Comparison of ENCODE assay signal across 11 cellular contexts in the genomic region with DNA sequence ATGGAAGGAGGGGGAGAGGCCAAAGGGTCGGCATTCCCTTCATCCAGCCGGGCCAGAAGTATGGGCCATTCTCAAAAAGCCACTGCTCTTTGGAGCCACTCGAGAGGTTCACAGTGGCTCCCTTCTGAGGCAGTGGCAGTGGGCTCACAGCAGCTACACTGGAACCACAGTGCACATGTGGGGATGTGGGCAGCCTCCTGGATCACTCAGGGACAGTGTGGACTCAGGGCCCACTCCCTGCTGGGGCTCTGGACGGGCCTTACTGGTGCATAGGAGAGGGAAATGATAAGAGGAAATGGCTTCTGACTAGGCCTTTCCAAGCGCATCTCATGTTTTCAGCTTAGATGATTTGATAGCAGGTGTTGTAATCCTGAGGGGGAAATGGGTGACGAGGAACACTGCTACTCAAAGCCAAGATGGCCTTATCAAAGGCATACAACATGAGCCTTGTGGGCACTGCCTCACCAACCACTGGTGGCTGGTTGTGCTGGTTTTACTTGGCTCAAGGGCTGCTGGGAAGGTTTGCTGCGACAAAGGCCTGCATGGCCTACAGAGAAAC. TPM values are rescaled to one million over a fixed set of nuclear protein-coding genes. Genes with fewer than 3 reads are reported as not detected.
DNase-seq lines count a peak whose midpoint lies in the region; ATAC-seq, FAIRE-seq and TF ChIP-seq lines count a peak whose summit lies in the region.
"Had no signal": no experiment of that assay in that cellular context is flagged by ENCODE, and none has a peak within 500 bp of the region (broad histone marks: within the 10 kb centered on the region; RNA-seq: fewer than 3 reads in every experiment).

No MANE protein-coding gene starts in this region.

- H3K36me3 ChIP-seq in keratinocyte (ENCODE audit: control insufficient read depth in 2 of 2, extremely low read depth in 1 of 2, insufficient read depth in 2 of 2, low read length in 2 of 2) = peaks cover 0 to 6% of the 10 kb centered on the region in 2 experiments

- POLR2A ChIA-PET in activated CD4-positive, alpha-beta T cell treated with anti-CD3 and anti-CD28 coated beads for 36 hours (lab: Charles Lee) = no interaction called here
- POLR2A ChIA-PET in T-cell (lab: Charles Lee) = interaction anchor here in 1 of 2 donors (0.6 kb wide), 1 partner anchor 30 kb away, joined by 6 read pairs; no protein-coding TSS in a partner anchor

- no peaks in the 10 kb centered on the region for H4K20me1 ChIP-seq in keratinocyte (ENCODE audit: control insufficient read depth, extremely low read depth, insufficient read depth, low read length)

- dilution Hi-C loops in keratinocyte (cut with MboI; ENCODE audit: extremely low pct_ligation_motif_present, low sequenced_read_pairs) = no loop called here

- no peak overlapping the region for H3K4me3 Mint-ChIP-seq in activated CD4-positive, alpha-beta T cell treated with anti-CD3 and anti-CD28 coated beads for 36 hours
- peak overlapping the region; percentile 74 to 77 (median 76) for H3K4me3 Mint-ChIP-seq in T-cell
- H3K4me3 Mint-ChIP-seq: neural progenitor cell had no signal

- peak overlapping the region; percentile 62 for H3K27ac Mint-ChIP-seq in activated CD4-positive, alpha-beta T cell treated with anti-CD3 and anti-CD28 coated beads for 36 hours
- H3K27ac Mint-ChIP-seq in T-cell = peak overlapping the region; percentile 92
- H3K27ac Mint-ChIP-seq: neural progenitor cell had no signal

- no peak for DNase-seq in activated CD4-positive, alpha-beta T cell treated with anti-CD3 and anti-CD28 coated beads for 36 hours
- no peak for DNase-seq in activated CD4-positive, alpha-beta T cell treated with anti-CD3 and anti-CD28 coated beads for 4 hours
- no peak for DNase-seq in T-cell
- DNase-seq in keratinocyte (ENCODE audit: low read depth, low spot score) = no peak
- no peak for DNase-seq in substantia nigra (lab: John Stamatoyannopoulos, UW)
- DNase-seq in D341Med (ENCODE audit: low spot score) = no peak
- no peak for DNase-seq in T1000 (lab: John Stamatoyannopoulos, UW)
- no peak for DNase-seq in urothelium cell line (ENCODE audit: low spot score)

- H2AFZ ChIP-seq in keratinocyte (ENCODE audit: control insufficient read depth, low read length) = no peak overlapping the region
- H2AFZ ChIP-seq: neural progenitor cell had no signal

- CTCF ChIA-PET in activated CD4-positive, alpha-beta T cell treated with anti-CD3 and anti-CD28 coated beads for 36 hours (lab: Charles Lee) = interaction anchor here (0.9 to 1.6 kb wide), 2 partner anchors 10 to 152 kb away, joined by 3 to 5 read pairs; no protein-coding TSS in a partner anchor
- CTCF ChIA-PET in T-cell (lab: Charles Lee) = interaction anchor here in 1 of 2 donors (0.7 to 1.1 kb wide), 3 partner anchors 50 to 78 kb away, joined by 3 to 6 read pairs (median 4); no protein-coding TSS in a partner anchor

- no peaks in the 10 kb centered on the region for H3K9me3 ChIP-seq in keratinocyte (ENCODE audit: control insufficient read depth, low read depth, low read length)

- FAIRE-seq in keratinocyte (lab: Jason Lieb, UNC) = no peak
- no peak for FAIRE-seq in urothelium cell line (lab: Jason Lieb, UNC)
- FAIRE-seq: GM18507 had no signal

- H3K4me3 ChIP-seq in keratinocyte (ENCODE audit: control insufficient read depth in 2 of 3, extremely low read depth in 1 of 3, insufficient read depth in 2 of 3, low read depth in 1 of 3, low read length in 3 of 3) = peak overlapping the region in 1 of 3 experiments; percentile 72
- H3K4me3 ChIP-seq: neural progenitor cell had no signal

- peak; percentile 34 for ATAC-seq in activated CD4-positive, alpha-beta T cell treated with anti-CD3 and anti-CD28 coated beads for 36 hours
- ATAC-seq in T-cell (replicated peaks in 1 of 4) = peak in 2 of 4 experiments; percentile 16 to 29

- H3K9me3 Mint-ChIP-seq in activated CD4-positive, alpha-beta T cell treated with anti-CD3 and anti-CD28 coated beads for 36 hours (ENCODE audit: low read depth) = no peaks in the 10 kb centered on the region
- peaks cover 0 to 7% (median 2%) of the 10 kb centered on the region in 3 donors for H3K9me3 Mint-ChIP-seq in T-cell
- H3K9me3 Mint-ChIP-seq: neural progenitor cell had no signal

- H3K27me3 ChIP-seq in keratinocyte (ENCODE audit: control insufficient read depth, extremely low read depth, insufficient read depth, low read length) = no peaks in the 10 kb centered on the region
- H3K27me3 ChIP-seq: neural progenitor cell had no signal

- H3K9me1 ChIP-seq in keratinocyte (ENCODE audit: control insufficient read depth, extremely low read depth, insufficient read depth, low read length) = no peaks in the 10 kb centered on the region

- H3K9ac ChIP-seq in keratinocyte (ENCODE audit: control insufficient read depth, extremely low read depth, insufficient read depth, low read length) = no peak overlapping the region
- H3K9ac ChIP-seq: KMS-11, neural progenitor cell had no signal

- no peaks in the 10 kb centered on the region for H3K27me3 Mint-ChIP-seq in activated CD4-positive, alpha-beta T cell treated with anti-CD3 and anti-CD28 coated beads for 36 hours
- no peaks in the 10 kb centered on the region for H3K27me3 Mint-ChIP-seq in T-cell

- peaks cover 20% of the 10 kb centered on the region for H3K4me1 Mint-ChIP-seq in activated CD4-positive, alpha-beta T cell treated with anti-CD3 and anti-CD28 coated beads for 36 hours
- H3K4me1 Mint-ChIP-seq in T-cell = peaks cover 36 to 38% (median 38%) of the 10 kb centered on the region in 3 donors

- intact Hi-C loops in activated CD4-positive, alpha-beta T cell treated with anti-CD3 and anti-CD28 coated beads for 36 hours (cut with DNase I, micrococcal nuclease) = no loop called here

- no peak overlapping the region for H3K27ac ChIP-seq in keratinocyte (ENCODE audit: control insufficient read depth, insufficient read depth, low read length)
- peak overlapping the region; percentile 1 for H3K27ac ChIP-seq in substantia nigra (ENCODE audit: low read depth, low read length, poor library complexity, severe bottlenecking)
- H3K27ac ChIP-seq: KMS-11, neural progenitor cell had no signal

- TF ChIP-seq CTCF in keratinocyte (optimal IDR thresholded peaks at IDR 0.05 in 1 of 3, IDR thresholded peaks at IDR 0.05 in 1 of 3, conservative IDR thresholded peaks at IDR 0.05 in 1 of 3; ENCODE audit: extremely low read depth in 1 of 3, insufficient read depth in 2 of 3, low read length in 3 of 3) = no peak

- peaks cover 6% of the 10 kb centered on the region for H3K4me1 ChIP-seq in keratinocyte (ENCODE audit: control insufficient read depth, extremely low read depth, insufficient read depth, low read length)

- H3K79me2 ChIP-seq in keratinocyte (ENCODE audit: control insufficient read depth, insufficient read depth, low read length) = no peaks in the 10 kb centered on the region

- H3K36me3 Mint-ChIP-seq in activated CD4-positive, alpha-beta T cell treated with anti-CD3 and anti-CD28 coated beads for 36 hours (ENCODE audit: low read depth) = peaks cover 5% of the 10 kb centered on the region
- peaks cover 24% of the 10 kb centered on the region for H3K36me3 Mint-ChIP-seq in T-cell

- peak overlapping the region; percentile 88 for H3K4me2 ChIP-seq in keratinocyte (ENCODE audit: control insufficient read depth, extremely low read depth, insufficient read depth, low read depth, low read length)
- H3K4me2 ChIP-seq: neural progenitor cell had no signal

RNA-seq across cellular contexts. Expression of a gene that starts 44.0 kb away (rescaled TPM):
- total RNA-seq in activated CD4-positive, alpha-beta T cell treated with anti-CD3 and anti-CD28 coated beads for 36 hours = 10 to 100 TPM; 37.2 to 50.2 TPM
- total RNA-seq in T-cell = 10 to 100 TPM; 45.0 to 67.0 (median 63.6) TPM
- 17.9 to 23.6 TPM (median 22.5 TPM) in 3 replicates for polyA plus RNA-seq in keratinocyte
- polyA plus RNA-seq in keratinocyte (2011; ENCODE audit: low read depth) = 28.7 TPM
- polyA plus RNA-seq in keratinocyte (2011; cell fraction: cytosol; rRNA removed) = 19.9 and 27.6 TPM in 2 replicates
- 39.0 and 40.5 TPM in 2 replicates for polyA plus RNA-seq in keratinocyte (2011; cell fraction: nucleus; rRNA removed)
- polyA plus RNA-seq in keratinocyte (2012; ENCODE audit: low replicate concordance) = 25.1 and 25.4 TPM in 2 replicates
- 5.8 to 34.4 TPM (median 19.9 TPM) in 3 replicates for polyA minus RNA-seq in keratinocyte
- 13.6 TPM for polyA minus RNA-seq in keratinocyte (2011; cell fraction: cytosol; rRNA and poly(A)+ RNA removed)
- polyA minus RNA-seq in keratinocyte (2011; cell fraction: nucleus; rRNA and poly(A)+ RNA removed) = 8.5 and 17.2 TPM in 2 replicates
